In genomic region chr9:127396808-127397721, GRCh38 we compare ENCODE assay signal across 8 cellular contexts. TPM values are rescaled to one million over a fixed set of nuclear protein-coding genes. Genes with fewer than 3 reads are reported as not detected.
A peak's percentile ranks its signal among the peaks of the same experiment; 100 is the strongest.
DNase-seq lines count a peak whose midpoint lies in the region; ATAC-seq lines count a peak whose summit lies in the region.

A gene with protein sequence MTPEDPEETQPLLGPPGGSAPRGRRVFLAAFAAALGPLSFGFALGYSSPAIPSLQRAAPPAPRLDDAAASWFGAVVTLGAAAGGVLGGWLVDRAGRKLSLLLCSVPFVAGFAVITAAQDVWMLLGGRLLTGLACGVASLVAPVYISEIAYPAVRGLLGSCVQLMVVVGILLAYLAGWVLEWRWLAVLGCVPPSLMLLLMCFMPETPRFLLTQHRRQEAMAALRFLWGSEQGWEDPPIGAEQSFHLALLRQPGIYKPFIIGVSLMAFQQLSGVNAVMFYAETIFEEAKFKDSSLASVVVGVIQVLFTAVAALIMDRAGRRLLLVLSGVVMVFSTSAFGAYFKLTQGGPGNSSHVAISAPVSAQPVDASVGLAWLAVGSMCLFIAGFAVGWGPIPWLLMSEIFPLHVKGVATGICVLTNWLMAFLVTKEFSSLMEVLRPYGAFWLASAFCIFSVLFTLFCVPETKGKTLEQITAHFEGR (plus strand): TSS chr9:127397169. CDS start chr9:127397231, 62 bp downstream.

- H3K4me1 ChIP-seq in HUES6 (ENCODE audit: control insufficient read depth, insufficient read depth, low read length): peaks cover 12% of the 10 kb centered on the region; the same call in 1 of the 2 replicates
- peaks cover 0 to 8% of the 10 kb centered on the region in 2 donors for H3K4me1 ChIP-seq in esophagus (ENCODE audit: control insufficient read depth in 2 of 2, insufficient read depth in 2 of 2, low read length in 1 of 2)
- peaks cover 14 to 15% of the 10 kb centered on the region in 2 donors for H3K4me1 ChIP-seq in mucosa of rectum (ENCODE audit: control insufficient read depth in 2 of 2, insufficient read depth in 2 of 2, low read length in 2 of 2)

- DNase-seq in D341Med (ENCODE audit: low spot score): peak; percentile 97
- DNase-seq in OCI-M2 (lab: John Stamatoyannopoulos, UW; ENCODE audit: unreplicated experiment): peak; percentile 94
- peak; percentile 94 to 95 for DNase-seq in activated T-cell treated with anti-CD3 and anti-CD28 coated beads, Interleukin-2, amount 50 U/mL, for 48 hours
- DNase-seq in stimulated activated CD8-positive, alpha-beta memory T cell treated with anti-CD3 and anti-CD28 coated beads, Interleukin-4, amount 100 ng/mL, for 4 hours (ENCODE audit: low read depth in 2 of 2, low spot score in 1 of 2): peak; percentile 60 to 84

- H3K36me3 ChIP-seq in HUES6 (ENCODE audit: control insufficient read depth, insufficient read depth, low read length) (peaks cover 9% of the 10 kb centered on the region), esophagus (ENCODE audit: control insufficient read depth in 2 of 2, insufficient read depth in 2 of 2, low read length in 1 of 2) (no peaks in the 10 kb centered on the region), mucosa of rectum (ENCODE audit: control insufficient read depth in 2 of 2, insufficient read depth in 2 of 2, low read length in 2 of 2) (peaks cover 0 to 9% of the 10 kb centered on the region in 2 donors)

- 0 to 1% methylated on average over 76 to 92 of the region's 92 CpGs for whole genome bisulfite sequencing in esophagus, 2 donors

- H3K9ac ChIP-seq in HUES6 (ENCODE audit: low read length) (peak within 1 kb of the TSS; percentile 85), mucosa of rectum (ENCODE audit: low read depth in 1 of 2, low read length in 2 of 2) (peak within 1 kb of the TSS; percentile 66 to 86)

- H3K4me3 ChIP-seq in HUES6 (ENCODE audit: low read depth, low read length) (peak within 1 kb of the TSS; percentile 85), esophagus (ENCODE audit: low read depth in 1 of 2, low read length in 2 of 2) (peak within 1 kb of the TSS; percentile 55 to 79), mucosa of rectum (ENCODE audit: low read length in 2 of 2) (peak within 1 kb of the TSS; percentile 79)

- H3K27ac ChIP-seq in HUES6 (ENCODE audit: low read depth, low read length) (peak within 1 kb of the TSS; percentile 59; the same call in 1 of the 2 replicates), esophagus (ENCODE audit: low read depth in 2 of 2, low read length in 1 of 2) (peak within 1 kb of the TSS; percentile 86 to 91), mucosa of rectum (ENCODE audit: low read depth in 2 of 2, low read length in 2 of 2) (peak within 1 kb of the TSS; percentile 84 to 91)

- peaks cover 9% of the 10 kb centered on the region; the same call in 1 of the 2 replicates for H3K27me3 ChIP-seq in HUES6 (ENCODE audit: control insufficient read depth, insufficient read depth, low read length)
- no peaks in the 10 kb centered on the region for H3K27me3 ChIP-seq in esophagus (ENCODE audit: control insufficient read depth in 1 of 2, insufficient read depth in 2 of 2, low read length in 2 of 2)
- no peaks in the 10 kb centered on the region for H3K27me3 ChIP-seq in mucosa of rectum (ENCODE audit: control insufficient read depth in 2 of 2, insufficient read depth in 2 of 2, low read length in 2 of 2)

- peak; percentile 93 for ATAC-seq in GM21447 (IDR thresholded peaks at IDR 0.05; ENCODE audit: unreplicated experiment)

- H3K9me3 ChIP-seq in HUES6 (ENCODE audit: control insufficient read depth, insufficient read depth, low read depth, low read length): no peaks in the 10 kb centered on the region
- no peaks in the 10 kb centered on the region for H3K9me3 ChIP-seq in esophagus (ENCODE audit: control insufficient read depth in 2 of 2, insufficient read depth in 1 of 2, low read depth in 1 of 2, low read length in 1 of 2)
- no peaks in the 10 kb centered on the region for H3K9me3 ChIP-seq in mucosa of rectum (ENCODE audit: control insufficient read depth in 2 of 2, low read length in 2 of 2)

RNA-seq across cellular contexts. Expression of the gene that starts here (rescaled TPM):
- 10 to 100 TPM; 10.3 to 12.2 TPM for polyA plus RNA-seq in esophagus

Comparison
In these comparisons a context has a peak if more than half of its experiments do, and no peak if none do; other contexts are left out.
1. Peak in every context shown above with its lines: DNase-seq, ATAC-seq, H3K4me3 ChIP-seq and H3K27ac ChIP-seq.